ENCODE assay signal across 8 cellular contexts in the genomic region with DNA sequence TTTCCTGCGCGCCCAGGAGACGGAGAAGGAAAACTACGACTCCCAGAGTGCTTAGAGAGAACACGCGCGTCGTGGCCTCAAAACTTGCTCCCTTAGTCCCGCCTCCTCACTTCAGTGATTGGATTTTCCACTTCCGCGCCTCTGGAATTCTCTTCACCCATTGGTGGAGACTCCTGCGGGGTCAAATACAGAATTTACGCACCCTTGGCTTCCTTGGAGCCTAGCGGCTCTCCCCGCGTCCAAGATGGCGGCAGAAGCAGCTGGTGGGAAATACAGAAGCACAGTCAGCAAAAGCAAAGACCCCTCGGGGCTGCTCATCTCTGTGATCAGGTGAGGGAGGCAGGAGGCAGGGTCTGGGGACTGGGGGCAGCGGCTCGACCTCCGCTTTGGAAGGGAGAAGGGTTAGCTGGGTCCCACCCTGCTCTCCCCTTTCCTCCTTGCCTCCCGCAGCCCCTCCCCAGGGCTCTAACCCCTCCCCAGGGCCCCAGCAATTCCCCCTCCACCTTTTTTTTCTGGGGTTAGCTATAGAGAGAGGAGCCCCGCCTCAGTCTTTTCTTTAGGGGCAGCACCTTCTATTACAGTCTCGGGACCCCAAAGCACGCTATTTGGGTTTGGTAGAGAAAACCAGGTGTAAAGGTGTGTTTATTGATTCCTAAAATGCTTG. TPM values are rescaled to one million over a fixed set of nuclear protein-coding genes. Genes with fewer than 3 reads are reported as not detected.
DNase-seq lines count a peak whose midpoint lies in the region; ATAC-seq and TF ChIP-seq lines count a peak whose summit lies in the region.

A gene (plus strand): TSS at position 221 of the 664 bp plus-strand sequence.

- ATAC-seq in HG02588 (IDR thresholded peaks at IDR 0.05; ENCODE audit: unreplicated experiment): peak; percentile 99
- ATAC-seq in SK-N-SH treated with all-trans-retinoic acid at 6 μM for 48 hours: peak; percentile 100

- DNase-seq in GM06990 (ENCODE audit: extremely low read depth, insufficient read length) (peak; percentile 86), NCI-H1092 (lab: John Stamatoyannopoulos, UW) (peak; percentile 99), globus pallidus (ENCODE audit: low spot score) (peak; percentile 99), nucleus accumbens (lab: John Stamatoyannopoulos, UW) (peak; percentile 51 to 98 (median 92)), suprapubic skin (ENCODE audit: low spot score in 2 of 2) (peak; percentile 95)

- H3K27me3 Mint-ChIP-seq in activated naive CD4-positive, alpha-beta T cell treated with anti-CD3 and anti-CD28 coated beads, Interleukin-2, amount 50 U/mL, for 24 hours: no peaks in the 10 kb centered on the region

- H3K4me1 Mint-ChIP-seq in activated naive CD4-positive, alpha-beta T cell treated with anti-CD3 and anti-CD28 coated beads, Interleukin-2, amount 50 U/mL, for 24 hours: peaks cover 39% of the 10 kb centered on the region

- TF ChIP-seq CTCF in GM06990 (IDR thresholded peaks at IDR 0.05; ENCODE audit: insufficient read depth, low read length, poor library complexity, severe bottlenecking) (no peak), suprapubic skin (IDR thresholded peaks at IDR 0.05) (no peak)

- WGBS in suprapubic skin: 0% methylated on average over 25 of the region's 25 CpGs

- H3K4me3 ChIP-seq in GM06990 (replicated peaks; ENCODE audit: low read depth, low read length): peak within 1 kb of the TSS; percentile 80
- peak within 1 kb of the TSS; percentile 85 for H3K4me3 ChIP-seq in suprapubic skin

- peak within 1 kb of the TSS; percentile 94 for H3K27ac Mint-ChIP-seq in activated naive CD4-positive, alpha-beta T cell treated with anti-CD3 and anti-CD28 coated beads, Interleukin-2, amount 50 U/mL, for 24 hours

- peaks cover 5% of the 10 kb centered on the region for H3K9me3 Mint-ChIP-seq in activated naive CD4-positive, alpha-beta T cell treated with anti-CD3 and anti-CD28 coated beads, Interleukin-2, amount 50 U/mL, for 24 hours

- no peak for TF ChIP-seq EP300 in suprapubic skin (IDR thresholded peaks at IDR 0.05)

- no peaks in the 10 kb centered on the region for H3K27me3 ChIP-seq in GM06990 (replicated peaks; ENCODE audit: control insufficient read depth, insufficient read depth, low read length)
- no peaks in the 10 kb centered on the region for H3K27me3 ChIP-seq in suprapubic skin

- peak; percentile 17 to 36 for TF ChIP-seq POLR2A in suprapubic skin (IDR thresholded peaks at IDR 0.05)

- H3K9me3 ChIP-seq in suprapubic skin: no peaks in the 10 kb centered on the region

- peak within 1 kb of the TSS; percentile 92 for H3K4me3 Mint-ChIP-seq in activated naive CD4-positive, alpha-beta T cell treated with anti-CD3 and anti-CD28 coated beads, Interleukin-2, amount 50 U/mL, for 24 hours

- H3K27ac ChIP-seq in suprapubic skin: peak within 1 kb of the TSS; percentile 90

- H3K36me3 ChIP-seq in GM06990 (ENCODE audit: control insufficient read depth, insufficient read depth, low read length) (no peaks in the 10 kb centered on the region; the same call in 1 of the 2 replicates), suprapubic skin (no peaks in the 10 kb centered on the region)

- peaks cover 3% of the 10 kb centered on the region for H3K36me3 Mint-ChIP-seq in activated naive CD4-positive, alpha-beta T cell treated with anti-CD3 and anti-CD28 coated beads, Interleukin-2, amount 50 U/mL, for 24 hours

- peaks cover 20% of the 10 kb centered on the region for H3K4me1 ChIP-seq in suprapubic skin

TF ChIP-seq in SK-N-SH treated with all-trans-retinoic acid at 6 μM for 48 hours, 23 proteins besides CTCF, POLR2A, EP300 and RAD21:
- no peak for TF ChIP-seq ZC3H10 (CRISPR knock-in tag; IDR thresholded peaks at IDR 0.05)
- peak; percentile 47; the same call in 1 of the 2 replicates for TF ChIP-seq ZNF70 (CRISPR knock-in tag; IDR thresholded peaks at IDR 0.05)

RNA-seq across cellular contexts. Expression of the gene that starts here (rescaled TPM):
- 100 to 1,000 TPM in 1 of 4 donors, 10 to 100 TPM in 3; 60.0 to 187 (median 80.1) TPM for total RNA-seq in suprapubic skin

Comparison
In these comparisons a context has a peak if more than half of its experiments do, and no peak if none do; other contexts are left out.
1. Peak in every context shown above with its lines: DNase-seq, ATAC-seq, H3K4me3 ChIP-seq and H3K27ac ChIP-seq.